ENCODE assay signal across 8 cellular contexts in the genomic region with DNA sequence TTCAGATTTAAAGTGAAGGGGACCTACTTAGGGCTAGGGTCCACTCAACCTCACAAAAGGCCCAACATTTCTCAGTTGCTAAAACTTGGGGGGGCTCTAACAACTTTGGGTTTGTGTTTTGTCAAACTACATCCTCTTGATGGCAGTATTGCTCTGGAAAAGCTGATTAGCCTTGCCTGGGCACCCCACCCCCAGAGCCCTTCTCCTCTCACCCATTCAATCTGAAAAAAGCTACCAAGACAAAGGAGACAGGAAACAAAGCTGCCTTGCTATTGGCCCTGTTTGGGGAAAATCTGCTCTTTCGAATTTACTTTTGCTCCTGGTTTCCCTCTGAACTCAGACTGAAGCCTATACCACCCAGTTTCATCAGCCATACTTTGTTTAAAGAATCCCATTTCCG.
DNase-seq lines count a peak whose midpoint lies in the region; ATAC-seq and TF ChIP-seq lines count a peak whose summit lies in the region.

No MANE protein-coding gene starts in this region.

- DNase-seq in NCI-H82 (lab: John Stamatoyannopoulos, UW) (peak; percentile 77), NCI-H82 treated with DMSO at 0.1 percent for 48 hours (lab: John Stamatoyannopoulos, UW; ENCODE audit: unreplicated experiment) (no peak), GM23248 (peak; percentile 19), WTC11 (ENCODE audit: low spot score) (peak; percentile 23), mesenteric fat pad (ENCODE audit: low spot score) (no peak)
- peak; percentile 25 for DNase-seq in Jurkat, Clone E6-1 (ENCODE audit: low read depth, low spot score)

- H3K36me3 Mint-ChIP-seq in WTC11: peaks cover 33% of the 10 kb centered on the region

- H3K9me3 ChIP-seq in GM23248 (ENCODE audit: low read depth): no peaks in the 10 kb centered on the region
- no peaks in the 10 kb centered on the region for H3K9me3 ChIP-seq in iPS-15b (ENCODE audit: control insufficient read depth, insufficient read depth, low read length)

- WGBS in GM23248 (ENCODE audit: low coverage in 1 of 2, low lambda C conversion rate in 2 of 2, missing lambda C conversion rate in 2 of 2), 2 experiments: 44 to 61% methylated on average over 2 of the region's 2 CpGs

- H3K79me2 ChIP-seq in GM23248 (ENCODE audit: insufficient read depth): no peaks in the 10 kb centered on the region

- H3K27me3 ChIP-seq in GM23248 (replicated peaks; ENCODE audit: insufficient read depth): no peaks in the 10 kb centered on the region
- H3K27me3 ChIP-seq in iPS-15b (ENCODE audit: control insufficient read depth, insufficient read depth, low read length): no peaks in the 10 kb centered on the region

- no peaks in the 10 kb centered on the region for H3K9me3 Mint-ChIP-seq in WTC11

- H3K27me3 Mint-ChIP-seq in WTC11 (ENCODE audit: low read depth): no peaks in the 10 kb centered on the region

- peak overlapping the region; percentile 77 for H3K4me3 Mint-ChIP-seq in WTC11

- no peaks in the 10 kb centered on the region for H3F3A ChIP-seq in GM23248 (ENCODE audit: insufficient read depth)

- H4K20me1 ChIP-seq in GM23248 (ENCODE audit: insufficient read depth): no peaks in the 10 kb centered on the region

- no peak overlapping the region for H3K27ac ChIP-seq in GM23248

- no peak for TF ChIP-seq CTCF in WTC11 (IDR thresholded peaks at IDR 0.05)

- H3K4me2 ChIP-seq in GM23248 (ENCODE audit: unreplicated experiment): no peak overlapping the region

- H3K9me2 ChIP-seq in GM23248 (ENCODE audit: insufficient read depth): no peaks in the 10 kb centered on the region

- ATAC-seq in WTC11 (peak; percentile 17), HG03439 (IDR thresholded peaks at IDR 0.05; ENCODE audit: unreplicated experiment) (no peak)

- CTCF ChIA-PET in WTC11 (lab: Charles Lee): interaction anchor here (0.7 to 1.3 kb wide), 5 partner anchors 14 to 398 kb away, joined by 3 to 11 read pairs (median 3); partner anchors contain the start of gene RAP2C

- POLR2A ChIA-PET in WTC11 (lab: Charles Lee): interaction anchor here (1.1 kb wide), 1 partner anchor 195 kb away, joined by 5 read pairs; the partner anchor contains the start of gene STK26

- H3K9ac ChIP-seq in GM23248: no peak overlapping the region
- H3K9ac ChIP-seq in iPS-15b (ENCODE audit: low read depth, low read length): peak overlapping the region; percentile 61

- H2AFZ ChIP-seq in GM23248: no peak overlapping the region

- peaks cover 35% of the 10 kb centered on the region for H3K4me1 Mint-ChIP-seq in WTC11

- in situ Hi-C loops in GM23248 (cut with MboI): loop anchor here (25.0 kb wide), 1 partner anchor 784 kb away; no protein-coding TSS in a partner anchor

- H3K27ac Mint-ChIP-seq in WTC11: peak overlapping the region; percentile 97

- H3K4me3 ChIP-seq in GM23248 (no peak overlapping the region), iPS-15b (ENCODE audit: low read depth, low read length) (peak overlapping the region; percentile 97)
- H3K4me3 ChIP-seq in Jurkat, Clone E6-1 (ENCODE audit: low read length): no peak overlapping the region

- H3K36me3 ChIP-seq in GM23248 (ENCODE audit: low read depth) (no peaks in the 10 kb centered on the region), iPS-15b (ENCODE audit: control insufficient read depth, insufficient read depth, low read length) (no peaks in the 10 kb centered on the region)

- H3K4me1 ChIP-seq in GM23248 (ENCODE audit: insufficient read depth) (no peaks in the 10 kb centered on the region), iPS-15b (ENCODE audit: control insufficient read depth, insufficient read depth, low read length) (peaks cover 16% of the 10 kb centered on the region)

TF ChIP-seq in WTC11, 78 proteins besides CTCF, POLR2A, EP300 and RAD21:
- TF ChIP-seq TCF7 (CRISPR knock-in tag; IDR thresholded peaks at IDR 0.05; ENCODE audit: low read depth) (no peak), JAZF1 (CRISPR knock-in tag; IDR thresholded peaks at IDR 0.05) (no peak), ZNF416 (CRISPR knock-in tag; IDR thresholded peaks at IDR 0.05) (no peak), PRDM15 (CRISPR knock-in tag; IDR thresholded peaks at IDR 0.05) (no peak), STAT6 (CRISPR knock-in tag; conservative IDR thresholded peaks at IDR 0.05; ENCODE audit: low read depth) (no peak), CREB1 (CRISPR knock-in tag; IDR thresholded peaks at IDR 0.05) (no peak), MXD4 (CRISPR knock-in tag; IDR thresholded peaks at IDR 0.05; ENCODE audit: borderline replicate concordance) (no peak), NR3C1 (CRISPR knock-in tag; conservative IDR thresholded peaks at IDR 0.05; ENCODE audit: low read depth) (no peak), KAT7 (CRISPR knock-in tag; IDR thresholded peaks at IDR 0.05; ENCODE audit: borderline replicate concordance) (no peak), NFE2L1 (CRISPR knock-in tag; IDR thresholded peaks at IDR 0.05) (no peak)
- TF ChIP-seq, protein P1, sequence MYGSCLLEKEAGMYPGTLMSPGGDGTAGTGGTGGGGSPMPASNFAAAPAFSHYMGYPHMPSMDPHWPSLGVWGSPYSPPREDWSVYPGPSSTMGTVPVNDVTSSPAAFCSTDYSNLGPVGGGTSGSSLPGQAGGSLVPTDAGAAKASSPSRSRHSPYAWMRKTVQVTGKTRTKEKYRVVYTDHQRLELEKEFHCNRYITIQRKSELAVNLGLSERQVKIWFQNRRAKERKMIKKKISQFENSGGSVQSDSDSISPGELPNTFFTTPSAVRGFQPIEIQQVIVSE (CRISPR knock-in tag; IDR thresholded peaks at IDR 0.05; ENCODE audit: borderline replicate concordance): no peak
- TF ChIP-seq, protein P2, sequence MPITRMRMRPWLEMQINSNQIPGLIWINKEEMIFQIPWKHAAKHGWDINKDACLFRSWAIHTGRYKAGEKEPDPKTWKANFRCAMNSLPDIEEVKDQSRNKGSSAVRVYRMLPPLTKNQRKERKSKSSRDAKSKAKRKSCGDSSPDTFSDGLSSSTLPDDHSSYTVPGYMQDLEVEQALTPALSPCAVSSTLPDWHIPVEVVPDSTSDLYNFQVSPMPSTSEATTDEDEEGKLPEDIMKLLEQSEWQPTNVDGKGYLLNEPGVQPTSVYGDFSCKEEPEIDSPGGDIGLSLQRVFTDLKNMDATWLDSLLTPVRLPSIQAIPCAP (CRISPR knock-in tag; IDR thresholded peaks at IDR 0.05): no peak

Comparison
In these comparisons a context has a peak if more than half of its experiments do, and no peak if none do; other contexts are left out.
1. DNase-seq: peak in NCI-H82 (single experiment), GM23248 (single experiment), Jurkat, Clone E6-1 (single experiment) and WTC11 (single experiment); none in NCI-H82 treated with DMSO at 0.1 percent for 48 hours (single experiment) and mesenteric fat pad (single experiment).